ENCODE assay signal across 8 cellular contexts in the genomic region with DNA sequence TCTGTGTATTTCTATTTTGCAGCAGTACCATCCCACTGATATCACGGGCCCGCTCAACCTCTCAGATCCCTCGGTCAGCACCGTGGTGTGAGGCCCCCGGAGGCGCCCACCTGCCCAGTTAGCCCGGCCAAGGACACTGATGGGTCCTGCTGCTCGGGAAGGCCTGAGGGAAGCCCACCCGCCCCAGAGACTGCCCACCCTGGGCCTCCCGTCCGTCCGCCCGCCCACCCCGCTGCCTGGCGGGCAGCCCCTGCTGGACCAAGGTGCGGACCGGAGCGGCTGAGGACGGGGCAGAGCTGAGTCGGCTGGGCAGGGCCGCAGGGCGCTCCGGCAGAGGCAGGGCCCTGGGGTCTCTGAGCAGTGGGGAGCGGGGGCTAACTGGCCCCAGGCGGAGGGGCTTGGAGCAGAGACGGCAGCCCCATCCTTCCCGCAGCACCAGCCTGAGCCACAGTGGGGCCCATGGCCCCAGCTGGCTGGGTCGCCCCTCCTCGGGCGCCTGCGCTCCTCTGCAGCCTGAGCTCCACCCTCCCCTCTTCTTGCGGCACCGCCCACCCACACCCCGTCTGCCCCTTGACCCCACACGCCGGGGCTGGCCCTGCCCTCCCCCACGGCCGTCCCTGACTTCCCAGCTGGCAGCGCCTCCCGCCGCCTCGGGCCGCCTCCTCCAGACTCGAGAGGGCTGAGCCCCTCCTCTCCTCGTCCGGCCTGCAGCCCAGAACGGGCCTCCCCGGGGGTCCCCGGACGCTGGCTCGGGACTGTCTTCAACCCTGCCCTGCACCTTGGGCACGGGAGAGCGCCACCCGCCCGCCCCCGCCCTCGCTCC. TPM values are rescaled to one million over a fixed set of nuclear protein-coding genes. Genes with fewer than 3 reads are reported as not detected.
A peak's percentile ranks its signal among the peaks of the same experiment; 100 is the strongest.
DNase-seq lines count a peak whose midpoint lies in the region; ATAC-seq, FAIRE-seq and TF ChIP-seq lines count a peak whose summit lies in the region.

No MANE protein-coding gene starts in this region.

- H3K9me3 Mint-ChIP-seq in activated T-helper 17 cell treated with anti-CD3 and anti-CD28 coated beads, Interleukin-2, amount 50 U/mL, for 72 hours = no peaks in the 10 kb centered on the region

- no peak overlapping the region for H2AFZ ChIP-seq in mesenchymal stem cell (ENCODE audit: low read depth, low read length)

- in situ Hi-C loops in GM13976 (cut with MboI; ENCODE audit: low sequenced_read_pairs, unreplicated experiment) = no loop called here

- DNase-seq in GM13976 (ENCODE audit: low spot score) (peak; percentile 59), NCI-H2171 (lab: John Stamatoyannopoulos, UW) (peak; percentile 33), cerebellum (ENCODE audit: low spot score) (peak; percentile 65), psoas muscle (no peak), DMS153 (lab: John Stamatoyannopoulos, UW) (no peak), urothelium cell line (ENCODE audit: low spot score) (no peak), mesenchymal stem cell (no peak)

- no peak for TF ChIP-seq CTCF in GM13976 (IDR thresholded peaks at IDR 0.05; ENCODE audit: borderline replicate concordance, control extremely low read depth, extremely low read depth, insufficient read depth, missing control alignments)
- no peak for TF ChIP-seq CTCF in psoas muscle (IDR thresholded peaks at IDR 0.05)

- intact Hi-C loops in psoas muscle (cut with DNase I) = no loop called here

- no peak overlapping the region for H3K23ac ChIP-seq in mesenchymal stem cell (ENCODE audit: low read length in 2 of 2)

- H2AK5ac ChIP-seq in mesenchymal stem cell (ENCODE audit: low read length, severe bottlenecking) = no peak overlapping the region

- no peak overlapping the region for H2BK12ac ChIP-seq in mesenchymal stem cell (ENCODE audit: low read length in 2 of 2)

- no peak for FAIRE-seq in urothelium cell line (lab: Jason Lieb, UNC)

- no peak overlapping the region for H3K9ac ChIP-seq in mesenchymal stem cell (ENCODE audit: low read length)

- WGBS in psoas muscle, 3 donors = 5% methylated on average over 35 to 57 of the region's 57 CpGs
- WGBS in mesenchymal stem cell = 16% methylated on average over 53 of the region's 57 CpGs

- no peak overlapping the region for H3K4me2 ChIP-seq in mesenchymal stem cell (ENCODE audit: low read length, poor library complexity, severe bottlenecking)

- H3K4me1 ChIP-seq in psoas muscle = peaks cover 29% of the 10 kb centered on the region
- H3K4me1 ChIP-seq in mesenchymal stem cell (ENCODE audit: control insufficient read depth, insufficient read depth, low read depth, low read length) = peaks cover 26% of the 10 kb centered on the region

- H4K91ac ChIP-seq in mesenchymal stem cell (ENCODE audit: low read length) = no peak overlapping the region

- H2BK120ac ChIP-seq in mesenchymal stem cell (ENCODE audit: low read depth, low read length) = no peak overlapping the region

- no peak for ATAC-seq in psoas muscle
- no peak for ATAC-seq in activated T-helper 17 cell treated with anti-CD3 and anti-CD28 coated beads, Interleukin-2, amount 50 U/mL, for 72 hours (replicated peaks)

- H3K36me3 Mint-ChIP-seq in activated T-helper 17 cell treated with anti-CD3 and anti-CD28 coated beads, Interleukin-2, amount 50 U/mL, for 72 hours (ENCODE audit: low read depth) = no peaks in the 10 kb centered on the region

- no peak overlapping the region for H3K4me3 Mint-ChIP-seq in activated T-helper 17 cell treated with anti-CD3 and anti-CD28 coated beads, Interleukin-2, amount 50 U/mL, for 72 hours

- no peaks in the 10 kb centered on the region for H3K79me1 ChIP-seq in mesenchymal stem cell (replicated peaks; ENCODE audit: low read length, poor library complexity, severe bottlenecking)

- H3K4me3 ChIP-seq in psoas muscle (peak overlapping the region; percentile 58), mesenchymal stem cell (ENCODE audit: insufficient read depth in 1 of 2, low read depth in 1 of 2, low read length in 2 of 2) (no peak overlapping the region)

- peaks cover 0 to 85% (median 47%) of the 10 kb centered on the region in 3 donors for H3K27me3 ChIP-seq in psoas muscle (ENCODE audit: insufficient read depth in 3 of 3, low read length in 2 of 3)
- peaks cover 87% of the 10 kb centered on the region in 2 experiments for H3K27me3 ChIP-seq in mesenchymal stem cell (ENCODE audit: control insufficient read depth in 1 of 2, insufficient read depth in 1 of 2, low read length in 2 of 2)

- no peak overlapping the region for H3K14ac ChIP-seq in mesenchymal stem cell (ENCODE audit: low read length in 2 of 2)

- no peak overlapping the region for H4K8ac ChIP-seq in mesenchymal stem cell (ENCODE audit: low read length)

- H3K4ac ChIP-seq in mesenchymal stem cell (ENCODE audit: low read depth in 1 of 2, low read length in 2 of 2) = no peak overlapping the region

- no peak overlapping the region for H2BK5ac ChIP-seq in mesenchymal stem cell (ENCODE audit: low read depth, low read length, poor library complexity, severe bottlenecking)

- H3K9me3 ChIP-seq in psoas muscle (no peaks in the 10 kb centered on the region), mesenchymal stem cell (ENCODE audit: control insufficient read depth, low read length) (no peaks in the 10 kb centered on the region)

- H3K27ac Mint-ChIP-seq in activated T-helper 17 cell treated with anti-CD3 and anti-CD28 coated beads, Interleukin-2, amount 50 U/mL, for 72 hours = no peak overlapping the region

- no peaks in the 10 kb centered on the region for H3K4me1 Mint-ChIP-seq in activated T-helper 17 cell treated with anti-CD3 and anti-CD28 coated beads, Interleukin-2, amount 50 U/mL, for 72 hours

- H3K36me3 ChIP-seq in psoas muscle (ENCODE audit: insufficient read depth in 1 of 2, low read depth in 1 of 2) (no peaks in the 10 kb centered on the region), mesenchymal stem cell (ENCODE audit: control insufficient read depth in 1 of 2, insufficient read depth in 2 of 2, low read depth in 1 of 2, low read length in 2 of 2) (no peaks in the 10 kb centered on the region)

- H3K27me3 Mint-ChIP-seq in activated T-helper 17 cell treated with anti-CD3 and anti-CD28 coated beads, Interleukin-2, amount 50 U/mL, for 72 hours = peaks cover 13% of the 10 kb centered on the region

- H3K27ac ChIP-seq in psoas muscle (no peak overlapping the region), mesenchymal stem cell (ENCODE audit: low read length, poor library complexity, severe bottlenecking) (no peak overlapping the region)

- H2BK15ac ChIP-seq in mesenchymal stem cell (ENCODE audit: low read depth, poor library complexity, severe bottlenecking) = no peak overlapping the region

- no peak overlapping the region for H3K18ac ChIP-seq in mesenchymal stem cell (ENCODE audit: low read depth in 1 of 2, low read length in 2 of 2)

RNA-seq across cellular contexts. Expression of a gene that starts 1.9 kb away (rescaled TPM):
- total RNA-seq in cerebellum (0.91 TPM), psoas muscle (not detected)
- polyA plus RNA-seq in psoas muscle = not detected
- polyA plus RNA-seq in mesenchymal stem cell (2013, experiment 1 of 2) = not detected
- not detected for polyA plus RNA-seq in mesenchymal stem cell (2013, experiment 2 of 2)
- not detected for total RNA-seq in activated T-helper 17 cell treated with anti-CD3 and anti-CD28 coated beads, Interleukin-2, amount 50 U/mL, for 72 hours

RNA-seq across cellular contexts. Expression of a gene that starts 3.9 kb away (rescaled TPM):
- not detected for total RNA-seq in cerebellum
- not detected for total RNA-seq in psoas muscle
- not detected for polyA plus RNA-seq in psoas muscle
- not detected for polyA plus RNA-seq in mesenchymal stem cell (2013, experiment 1 of 2)
- not detected for polyA plus RNA-seq in mesenchymal stem cell (2013, experiment 2 of 2)
- total RNA-seq in activated T-helper 17 cell treated with anti-CD3 and anti-CD28 coated beads, Interleukin-2, amount 50 U/mL, for 72 hours = not detected

RNA-seq across cellular contexts. Expression of a gene that starts 20.4 kb away (rescaled TPM):
- total RNA-seq in cerebellum = 22.0 TPM
- 10 to 100 TPM; 20.5 to 32.1 (median 24.3) TPM for total RNA-seq in psoas muscle
- polyA plus RNA-seq in psoas muscle = 10 to 100 TPM; 13.0 to 22.6 (median 21.6) TPM
- 17.0 TPM for polyA plus RNA-seq in mesenchymal stem cell (2013, experiment 1 of 2)
- polyA plus RNA-seq in mesenchymal stem cell (2013, experiment 2 of 2) = 16.5 TPM
- total RNA-seq in activated T-helper 17 cell treated with anti-CD3 and anti-CD28 coated beads, Interleukin-2, amount 50 U/mL, for 72 hours = 10 to 100 TPM; 50.6 to 53.1 TPM

RNA-seq across cellular contexts. Expression of a gene that starts 20.5 kb away (rescaled TPM):
- 16.4 TPM for total RNA-seq in cerebellum
- 10 to 100 TPM; 51.5 to 65.4 (median 54.4) TPM for total RNA-seq in psoas muscle
- 100 to 1,000 TPM; 101 to 176 (median 142) TPM for polyA plus RNA-seq in psoas muscle
- polyA plus RNA-seq in mesenchymal stem cell (2013, experiment 1 of 2) = 79.1 TPM
- 79.0 TPM for polyA plus RNA-seq in mesenchymal stem cell (2013, experiment 2 of 2)
- 10 to 100 TPM; 43.7 to 84.7 TPM for total RNA-seq in activated T-helper 17 cell treated with anti-CD3 and anti-CD28 coated beads, Interleukin-2, amount 50 U/mL, for 72 hours

RNA-seq across cellular contexts. Expression of a gene that starts 29.0 kb away (rescaled TPM):
- total RNA-seq in cerebellum = 23.6 TPM
- not detected for total RNA-seq in psoas muscle
- under 1 TPM in 1 of 3 donors, not detected in 2; 0.06 TPM for polyA plus RNA-seq in psoas muscle
- 0.07 TPM for polyA plus RNA-seq in mesenchymal stem cell (2013, experiment 1 of 2)
- 0.01 TPM for polyA plus RNA-seq in mesenchymal stem cell (2013, experiment 2 of 2)
- total RNA-seq in activated T-helper 17 cell treated with anti-CD3 and anti-CD28 coated beads, Interleukin-2, amount 50 U/mL, for 72 hours = 1 to 10 TPM in 1 of 2 donors, under 1 TPM in 1; 0.06 to 1.2 TPM

Comparison
In these comparisons a context has a peak if more than half of its experiments do, and no peak if none do; other contexts are left out.
1. DNase-seq: peak in GM13976 (single experiment), NCI-H2171 (single experiment) and cerebellum (single experiment); none in psoas muscle (0 of 2), DMS153 (single experiment), urothelium cell line (single experiment) and mesenchymal stem cell (single experiment).